19 cellular contexts compared by ENCODE assay signal in genomic region chr6:40347571-40348011, GRCh38.
A peak's percentile ranks its signal among the peaks of the same experiment; 100 is the strongest.
DNase-seq lines count a peak whose midpoint lies in the region; ATAC-seq and TF ChIP-seq lines count a peak whose summit lies in the region.
"Had no signal": no experiment of that assay in that cellular context is flagged by ENCODE, and none has a peak within 500 bp of the region (broad histone marks: within the 10 kb centered on the region; RNA-seq: fewer than 3 reads in every experiment).

No MANE protein-coding gene starts in this region.

- intact Hi-C loops in left cardiac atrium (cut with DNase I), result loop anchor here in 1 of 2 donors (10.0 kb wide), 1 partner anchor 197 kb away; no protein-coding TSS in a partner anchor
- intact Hi-C loops in activated T-helper 2 cell treated with anti-CD3 and anti-CD28 coated beads, Interferon-gamma antibody, Interleukin-2, Interleukin-4, amounts not matched to agents 10 μg/mL and 5 μg/mL and 100 μg/mL, durations not matched to agents 14 hours and 24 hours and 36 hours (cut with micrococcal nuclease), result no loop called here

- H2AK5ac ChIP-seq in mesendoderm (ENCODE audit: low read length), result no peak overlapping the region

- H3K4me3 Mint-ChIP-seq in activated T-helper 2 cell treated with anti-CD3 and anti-CD28 coated beads, Interferon-gamma antibody, Interleukin-2, Interleukin-4, amounts not matched to agents 10 μg/mL and 5 μg/mL and 100 μg/mL, durations not matched to agents 14 hours and 24 hours and 36 hours (ENCODE audit: low read depth), result no peak overlapping the region
- H3K4me3 Mint-ChIP-seq in type B pancreatic cell, result no peak overlapping the region
- no peak overlapping the region for H3K4me3 Mint-ChIP-seq in activated CD4-positive, alpha-beta memory T cell treated with anti-CD3 and anti-CD28 coated beads, Interleukin-2, amount 10 ng/mL, durations not matched to agents 7 days and 5 days
- H3K4me3 Mint-ChIP-seq: activated naive CD4-positive, alpha-beta T cell treated with anti-CD3 and anti-CD28 coated beads for 36 hours; CD4-positive, alpha-beta T cell; HFFc6; naive B cell had no signal

- H3K27me3 ChIP-seq in cardiac muscle cell (no peaks in the 10 kb centered on the region), mesendoderm (ENCODE audit: insufficient read depth, low read length, poor library complexity) (no peaks in the 10 kb centered on the region)

- H3K4me1 ChIP-seq in cardiac muscle cell (ENCODE audit: low read depth) (peaks cover 19% of the 10 kb centered on the region), mesendoderm (ENCODE audit: control insufficient read depth, low read depth, low read length) (peaks cover 6% of the 10 kb centered on the region)

- H3K9me3 Mint-ChIP-seq in activated T-helper 2 cell treated with anti-CD3 and anti-CD28 coated beads, Interferon-gamma antibody, Interleukin-2, Interleukin-4, amounts not matched to agents 10 μg/mL and 5 μg/mL and 100 μg/mL, durations not matched to agents 14 hours and 24 hours and 36 hours, result no peaks in the 10 kb centered on the region
- no peaks in the 10 kb centered on the region for H3K9me3 Mint-ChIP-seq in type B pancreatic cell
- H3K9me3 Mint-ChIP-seq in activated CD4-positive, alpha-beta memory T cell treated with anti-CD3 and anti-CD28 coated beads, Interleukin-2, amount 10 ng/mL, durations not matched to agents 7 days and 5 days, result no peaks in the 10 kb centered on the region
- H3K9me3 Mint-ChIP-seq: activated naive CD4-positive, alpha-beta T cell treated with anti-CD3 and anti-CD28 coated beads for 36 hours; CD4-positive, alpha-beta T cell had no signal

- no peaks in the 10 kb centered on the region for H3K4me1 Mint-ChIP-seq in activated T-helper 2 cell treated with anti-CD3 and anti-CD28 coated beads, Interferon-gamma antibody, Interleukin-2, Interleukin-4, amounts not matched to agents 10 μg/mL and 5 μg/mL and 100 μg/mL, durations not matched to agents 14 hours and 24 hours and 36 hours (ENCODE audit: low read depth)
- peaks cover 28% of the 10 kb centered on the region for H3K4me1 Mint-ChIP-seq in type B pancreatic cell (ENCODE audit: unreplicated experiment)
- no peaks in the 10 kb centered on the region for H3K4me1 Mint-ChIP-seq in activated CD4-positive, alpha-beta memory T cell treated with anti-CD3 and anti-CD28 coated beads, Interleukin-2, amount 10 ng/mL, durations not matched to agents 7 days and 5 days
- H3K4me1 Mint-ChIP-seq: naive B cell had no signal

- no peak overlapping the region for H3K9ac ChIP-seq in mesendoderm (ENCODE audit: low read length)

- H2BK15ac ChIP-seq in mesendoderm (replicated peaks; ENCODE audit: low read depth), result no peak overlapping the region

- H3K36me3 ChIP-seq in cardiac muscle cell (no peaks in the 10 kb centered on the region), mesendoderm (ENCODE audit: control insufficient read depth, insufficient read depth, low read length) (no peaks in the 10 kb centered on the region)

- H4K5ac ChIP-seq in mesendoderm (ENCODE audit: low read length), result no peak overlapping the region

- no peaks in the 10 kb centered on the region for H3K79me1 ChIP-seq in mesendoderm (ENCODE audit: low read length)

- ATAC-seq in left cardiac atrium (no peak), HG03045 (IDR thresholded peaks at IDR 0.05; ENCODE audit: unreplicated experiment) (no peak)
- ATAC-seq: left ventricle myocardium superior had no signal

- H3K79me2 ChIP-seq in mesendoderm (ENCODE audit: control insufficient read depth, insufficient read depth, low read length), result no peaks in the 10 kb centered on the region

- no peak overlapping the region for H3K4ac ChIP-seq in mesendoderm (ENCODE audit: low read depth, low read length)

- POLR2A ChIA-PET in activated CD4-positive, alpha-beta memory T cell treated with anti-CD3 and anti-CD28 coated beads, Interleukin-2, amount 10 ng/mL, durations not matched to agents 7 days and 5 days (lab: Charles Lee), result no interaction called here

- TF ChIP-seq CTCF in cardiac muscle cell (IDR thresholded peaks at IDR 0.05; ENCODE audit: low read depth, low read length) (no peak), type B pancreatic cell (conservative IDR thresholded peaks at IDR 0.05) (no peak)

- H3K27me3 Mint-ChIP-seq in activated T-helper 2 cell treated with anti-CD3 and anti-CD28 coated beads, Interferon-gamma antibody, Interleukin-2, Interleukin-4, amounts not matched to agents 10 μg/mL and 5 μg/mL and 100 μg/mL, durations not matched to agents 14 hours and 24 hours and 36 hours (ENCODE audit: low read depth), result peaks cover 5% of the 10 kb centered on the region
- peaks cover 2% of the 10 kb centered on the region for H3K27me3 Mint-ChIP-seq in type B pancreatic cell
- H3K27me3 Mint-ChIP-seq in activated CD4-positive, alpha-beta memory T cell treated with anti-CD3 and anti-CD28 coated beads, Interleukin-2, amount 10 ng/mL, durations not matched to agents 7 days and 5 days, result no peaks in the 10 kb centered on the region
- H3K27me3 Mint-ChIP-seq: CD4-positive, alpha-beta T cell had no signal

- H3K18ac ChIP-seq in mesendoderm (ENCODE audit: low read length), result no peak overlapping the region

- H3K4me3 ChIP-seq in cardiac muscle cell, result no peak overlapping the region
- no peak overlapping the region for H3K4me3 ChIP-seq in mesendoderm (ENCODE audit: low read length)

- peak overlapping the region; percentile 51 for H3K27ac ChIP-seq in cardiac muscle cell
- H3K27ac ChIP-seq in mesendoderm (ENCODE audit: low read depth, low read length), result no peak overlapping the region

- no peak overlapping the region for H2BK5ac ChIP-seq in mesendoderm (ENCODE audit: low read length)

- WGBS in mesendoderm (ENCODE audit: extremely low coverage, insufficient coverage, low lambda C conversion rate), result no CpG with 5 or more reads among the region's 5 CpGs

- peak overlapping the region; percentile 12 for H3K56ac ChIP-seq in mesendoderm (ENCODE audit: low read length)

- no peak overlapping the region for H2BK120ac ChIP-seq in mesendoderm (ENCODE audit: low read depth, low read length)

- H3K23ac ChIP-seq in mesendoderm (ENCODE audit: low read length), result no peak overlapping the region

- H3K9me3 ChIP-seq in cardiac muscle cell (ENCODE audit: low read depth), result no peaks in the 10 kb centered on the region

- CTCF ChIA-PET in activated CD4-positive, alpha-beta memory T cell treated with anti-CD3 and anti-CD28 coated beads, Interleukin-2, amount 10 ng/mL, durations not matched to agents 7 days and 5 days (lab: Charles Lee), result no interaction called here

- DNase-seq in cardiac muscle cell (ENCODE audit: low read depth in 1 of 2, low spot score in 1 of 2) (peak in 1 of 2 donors; percentile 59), left cardiac atrium (no peak), mesendoderm (peak; percentile 53), type B pancreatic cell (ENCODE audit: extremely low spot score, unreplicated experiment) (peak; percentile 36), AG08395 (ENCODE audit: low spot score) (no peak)
- peak; percentile 2 for DNase-seq in activated T-helper 2 cell treated with anti-CD3 and anti-CD28 coated beads, Interferon-gamma antibody, Interleukin-2, Interleukin-4, amounts not matched to agents 10 μg/mL and 5 μg/mL and 100 μg/mL, durations not matched to agents 14 hours and 24 hours and 36 hours (ENCODE audit: low spot score)
- DNase-seq in activated CD4-positive, alpha-beta memory T cell treated with anti-CD3 and anti-CD28 coated beads, Interleukin-2, amount 10 ng/mL, durations not matched to agents 7 days and 5 days, result no peak
- DNase-seq: activated CD4-positive, CD25-positive, alpha-beta regulatory T cell; activated naive CD4-positive, alpha-beta T cell treated with anti-CD3 and anti-CD28 coated beads for 36 hours; CD4-positive, alpha-beta T cell; foreskin fibroblast; HFFc6; left ventricle myocardium superior; naive B cell; NCI-H226; stimulated activated CD4-positive, alpha-beta T cell treated with anti-CD3 and anti-CD28 coated beads, Interleukin-15, amount 100 ng/mL, for 24 hours; stimulated activated naive CD4-positive, alpha-beta T cell treated with Interleukin-2 at 50 U/mL for 16 hours; T-helper 1 cell had no signal

- no peak overlapping the region for H3K4me2 ChIP-seq in mesendoderm (ENCODE audit: low read length)

- H3K27ac Mint-ChIP-seq in activated T-helper 2 cell treated with anti-CD3 and anti-CD28 coated beads, Interferon-gamma antibody, Interleukin-2, Interleukin-4, amounts not matched to agents 10 μg/mL and 5 μg/mL and 100 μg/mL, durations not matched to agents 14 hours and 24 hours and 36 hours, result no peak overlapping the region
- no peak overlapping the region for H3K27ac Mint-ChIP-seq in type B pancreatic cell
- no peak overlapping the region for H3K27ac Mint-ChIP-seq in activated CD4-positive, alpha-beta memory T cell treated with anti-CD3 and anti-CD28 coated beads, Interleukin-2, amount 10 ng/mL, durations not matched to agents 7 days and 5 days
- H3K27ac Mint-ChIP-seq: activated naive CD4-positive, alpha-beta T cell treated with anti-CD3 and anti-CD28 coated beads for 36 hours; CD4-positive, alpha-beta T cell; HFFc6; naive B cell had no signal

- H4K8ac ChIP-seq in mesendoderm (ENCODE audit: low read depth, low read length), result no peak overlapping the region

- no peaks in the 10 kb centered on the region for H3K36me3 Mint-ChIP-seq in activated T-helper 2 cell treated with anti-CD3 and anti-CD28 coated beads, Interferon-gamma antibody, Interleukin-2, Interleukin-4, amounts not matched to agents 10 μg/mL and 5 μg/mL and 100 μg/mL, durations not matched to agents 14 hours and 24 hours and 36 hours (ENCODE audit: low read depth)
- no peaks in the 10 kb centered on the region for H3K36me3 Mint-ChIP-seq in type B pancreatic cell
- no peaks in the 10 kb centered on the region for H3K36me3 Mint-ChIP-seq in activated CD4-positive, alpha-beta memory T cell treated with anti-CD3 and anti-CD28 coated beads, Interleukin-2, amount 10 ng/mL, durations not matched to agents 7 days and 5 days (ENCODE audit: low read depth)
- H3K36me3 Mint-ChIP-seq: naive B cell had no signal

Comparison
In these comparisons a context has a peak if more than half of its experiments do, and no peak if none do; other contexts are left out.
1. DNase-seq: peak in activated T-helper 2 cell treated with anti-CD3 and anti-CD28 coated beads, Interferon-gamma antibody, Interleukin-2, Interleukin-4, amounts not matched to agents 10 μg/mL and 5 μg/mL and 100 μg/mL, durations not matched to agents 14 hours and 24 hours and 36 hours (single experiment), mesendoderm (single experiment) and type B pancreatic cell (single experiment); none in left cardiac atrium (single experiment), activated CD4-positive, alpha-beta memory T cell treated with anti-CD3 and anti-CD28 coated beads, Interleukin-2, amount 10 ng/mL, durations not matched to agents 7 days and 5 days (single experiment) and AG08395 (single experiment).